In the genomic region with DNA sequence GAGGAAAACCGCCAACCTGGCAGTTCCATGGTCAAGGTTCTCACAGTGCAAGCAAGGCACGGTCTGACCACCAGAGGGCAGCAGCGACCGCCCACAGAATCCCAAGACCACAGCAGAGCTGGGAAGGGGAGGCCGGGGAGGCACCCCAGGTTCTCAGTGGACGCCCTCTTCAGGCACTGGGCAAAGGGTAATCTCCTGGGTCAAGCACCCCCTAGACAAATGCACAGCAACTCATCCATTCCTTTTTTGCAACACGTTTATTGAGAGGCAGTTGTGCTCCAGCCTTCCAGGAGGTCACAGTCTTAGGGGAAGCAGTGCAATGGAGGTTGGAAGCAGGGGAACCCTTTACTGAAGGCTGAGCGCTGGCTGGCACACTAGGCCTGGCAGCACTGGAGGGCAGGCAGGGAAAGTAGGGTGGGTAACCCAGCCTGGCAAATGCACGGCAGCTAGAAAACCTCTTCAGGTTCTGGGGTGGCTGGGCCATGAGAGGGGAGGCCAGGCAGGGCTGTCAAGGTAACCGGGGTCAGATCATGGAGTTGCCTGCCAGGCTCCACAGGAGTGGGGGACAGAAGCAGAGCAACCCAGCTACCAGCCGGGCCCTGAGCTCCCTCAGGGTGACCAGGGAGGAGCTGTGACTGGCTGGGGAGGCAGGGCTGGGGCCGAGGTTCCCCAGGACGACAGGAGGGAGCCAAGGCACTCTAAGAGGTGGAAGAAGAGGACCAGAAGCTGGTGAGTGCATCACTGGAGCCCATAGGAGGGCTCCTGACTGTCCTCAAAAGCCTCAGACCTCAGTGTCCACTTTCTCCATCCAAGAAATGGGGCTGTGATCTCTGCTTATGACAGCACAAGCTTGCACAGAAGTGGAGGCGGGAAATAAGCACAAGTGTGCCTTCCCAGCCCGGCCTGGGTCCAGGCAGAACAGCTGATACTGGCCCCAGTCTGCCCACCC, we compare ENCODE assay signal across 8 cellular contexts. TPM values are rescaled to one million over a fixed set of nuclear protein-coding genes. Genes with fewer than 3 reads are reported as not detected.
DNase-seq lines count a peak whose midpoint lies in the region; ATAC-seq and TF ChIP-seq lines count a peak whose summit lies in the region.

No MANE protein-coding gene starts in this region.

- TF ChIP-seq CTCF in CD8-positive, alpha-beta T cell (IDR thresholded peaks at IDR 0.05) = peak; percentile 70
- peak; percentile 94 for TF ChIP-seq CTCF in H9 (conservative IDR thresholded peaks at IDR 0.05)

- no peaks in the 10 kb centered on the region for H3K79me1 ChIP-seq in H9 (ENCODE audit: insufficient read depth, low read depth, low read length, poor library complexity, severe bottlenecking)

- H2BK120ac ChIP-seq in H9 (ENCODE audit: low read depth, low read length, poor library complexity, severe bottlenecking) = no peak overlapping the region

- H2AK5ac ChIP-seq in H9 (ENCODE audit: insufficient read length, low read length) = no peak overlapping the region

- no peak overlapping the region for H3K23ac ChIP-seq in H9 (ENCODE audit: insufficient read length, low read depth, low read length)

- H3K27me3 Mint-ChIP-seq in CD8-positive, alpha-beta T cell (ENCODE audit: low read depth) = no peaks in the 10 kb centered on the region
- H3K27me3 Mint-ChIP-seq in H9 (ENCODE audit: low read depth) = peaks cover 4% of the 10 kb centered on the region
- H3K27me3 Mint-ChIP-seq in activated CD8-positive, alpha-beta T cell treated with anti-CD3 and anti-CD28 coated beads, Interleukin-2, amount 10 ng/mL, durations not matched to agents 7 days and 5 days (ENCODE audit: low read depth) = no peaks in the 10 kb centered on the region

- H2BK12ac ChIP-seq in H9 (ENCODE audit: insufficient read length, low read depth, low read length) = no peak overlapping the region

- H3K9me3 ChIP-seq in CD8-positive, alpha-beta T cell (ENCODE audit: low read length) = no peaks in the 10 kb centered on the region
- no peaks in the 10 kb centered on the region for H3K9me3 ChIP-seq in H9 (ENCODE audit: control insufficient read depth, low read depth, low read length)

- H3K4me1 Mint-ChIP-seq in CD8-positive, alpha-beta T cell (ENCODE audit: low read depth) = peaks cover 59% of the 10 kb centered on the region
- peaks cover 39 to 45% of the 10 kb centered on the region in 2 experiments for H3K4me1 Mint-ChIP-seq in H9
- peaks cover 53% of the 10 kb centered on the region for H3K4me1 Mint-ChIP-seq in activated CD8-positive, alpha-beta T cell treated with anti-CD3 and anti-CD28 coated beads, Interleukin-2, amount 10 ng/mL, durations not matched to agents 7 days and 5 days (ENCODE audit: low read depth)

- peak overlapping the region; percentile 98 for H3K27ac Mint-ChIP-seq in CD8-positive, alpha-beta T cell
- H3K27ac Mint-ChIP-seq in H9 = peak overlapping the region; percentile 58 to 96 (median 78); a peak in 5 of 7 replicates
- peak overlapping the region; percentile 95 for H3K27ac Mint-ChIP-seq in activated CD8-positive, alpha-beta T cell treated with anti-CD3 and anti-CD28 coated beads, Interleukin-2, amount 10 ng/mL, durations not matched to agents 7 days and 5 days

- no peaks in the 10 kb centered on the region for H3K9me3 Mint-ChIP-seq in CD8-positive, alpha-beta T cell
- H3K9me3 Mint-ChIP-seq in H9 = no peaks in the 10 kb centered on the region; a peak in 2 of 5 replicates
- H3K9me3 Mint-ChIP-seq in activated CD8-positive, alpha-beta T cell treated with anti-CD3 and anti-CD28 coated beads, Interleukin-2, amount 10 ng/mL, durations not matched to agents 7 days and 5 days (ENCODE audit: insufficient read depth) = no peaks in the 10 kb centered on the region

- intact Hi-C loops in CD8-positive, alpha-beta T cell (cut with DNase I, micrococcal nuclease) = loop anchor here (1.0 to 10.0 kb wide), 6 partner anchors 8 to 429 kb away; a partner anchor contains a TSS

- peak; percentile 8 for ATAC-seq in CD8-positive, alpha-beta T cell
- ATAC-seq in activated CD8-positive, alpha-beta T cell treated with anti-CD3 and anti-CD28 coated beads, Interleukin-2, amount 10 ng/mL, durations not matched to agents 7 days and 5 days = peak; percentile 7
- no peak for ATAC-seq in HG02610 (IDR thresholded peaks at IDR 0.05; ENCODE audit: unreplicated experiment)

- H3K4me3 Mint-ChIP-seq in CD8-positive, alpha-beta T cell = peak overlapping the region; percentile 89
- peak overlapping the region; percentile 66 to 80 for H3K4me3 Mint-ChIP-seq in H9
- peak overlapping the region; percentile 94 for H3K4me3 Mint-ChIP-seq in activated CD8-positive, alpha-beta T cell treated with anti-CD3 and anti-CD28 coated beads, Interleukin-2, amount 10 ng/mL, durations not matched to agents 7 days and 5 days

- no peak overlapping the region for H2BK20ac ChIP-seq in H9 (ENCODE audit: low read depth, low read length, poor library complexity, severe bottlenecking)

- peak; percentile 75 to 94 (median 82) for DNase-seq in CD8-positive, alpha-beta T cell
- DNase-seq in H9 (peak; percentile 95), NCI-H526 treated with DMSO at 0.1 percent for 48 hours (lab: John Stamatoyannopoulos, UW) (peak; percentile 29), medulla oblongata (ENCODE audit: extremely low spot score) (peak; percentile 94)
- DNase-seq in activated CD8-positive, alpha-beta T cell treated with anti-CD3 and anti-CD28 coated beads, Interleukin-2, amount 10 ng/mL, durations not matched to agents 7 days and 5 days = peak; percentile 88
- DNase-seq in effector CD8-positive, alpha-beta T cell (lab: John Stamatoyannopoulos, UW) = peak; percentile 80
- DNase-seq in stimulated activated CD8-positive, alpha-beta memory T cell treated with anti-CD3 and anti-CD28 coated beads, Interleukin-12 subunit alpha, Interleukin-12 subunit beta, amount 100 ng/mL, for 1 hour (ENCODE audit: low read depth) = peak; percentile 76

- H2BK15ac ChIP-seq in H9 (ENCODE audit: low read depth, low read length) = no peak overlapping the region

- no CpG with 5 or more reads among the region's 15 CpGs for WGBS in H9 (ENCODE audit: extremely low coverage, insufficient read length, low lambda C conversion rate)

- H3K79me2 ChIP-seq in H9 (ENCODE audit: insufficient read depth, low read length) = no peaks in the 10 kb centered on the region

- H4K5ac ChIP-seq in H9 (ENCODE audit: insufficient read length, low read depth, low read length) = no peak overlapping the region

- no peak overlapping the region for H2BK5ac ChIP-seq in H9 (ENCODE audit: insufficient read length, low read length)

- peaks cover 46% of the 10 kb centered on the region for H3K36me3 Mint-ChIP-seq in CD8-positive, alpha-beta T cell
- peaks cover 13 to 36% (median 24%) of the 10 kb centered on the region in 3 experiments; a peak in 5 of 7 replicates for H3K36me3 Mint-ChIP-seq in H9 (ENCODE audit: insufficient read depth in 1 of 3, low read depth in 3 of 3)
- H3K36me3 Mint-ChIP-seq in activated CD8-positive, alpha-beta T cell treated with anti-CD3 and anti-CD28 coated beads, Interleukin-2, amount 10 ng/mL, durations not matched to agents 7 days and 5 days (ENCODE audit: low read depth) = peaks cover 51% of the 10 kb centered on the region

- no peak overlapping the region for H3K56ac ChIP-seq in H9 (ENCODE audit: insufficient read length, low read depth, low read length)

- no peaks in the 10 kb centered on the region for H4K20me1 ChIP-seq in H9 (ENCODE audit: control insufficient read depth, insufficient read depth, insufficient read length)

- H3K14ac ChIP-seq in H9 (ENCODE audit: insufficient read depth, low read length) = no peak overlapping the region

- peak overlapping the region; percentile 34 for H3K4me2 ChIP-seq in H9 (ENCODE audit: insufficient read depth, insufficient read length, low read length)

- POLR2A ChIA-PET in CD8-positive, alpha-beta T cell (lab: Charles Lee) = interaction anchor here (0.9 to 28.4 kb wide), 22 partner anchors 9 to 243 kb away, joined by 3 to 1016 read pairs (median 4); a partner anchor contains a TSS
- POLR2A ChIA-PET in activated CD8-positive, alpha-beta T cell treated with anti-CD3 and anti-CD28 coated beads, Interleukin-2, amount 10 ng/mL, durations not matched to agents 7 days and 5 days (lab: Charles Lee) = interaction anchor here (0.6 to 26.9 kb wide), 10 partner anchors 10 to 395 kb away, joined by 3 to 543 read pairs (median 12); a partner anchor contains a TSS

- peaks cover 17% of the 10 kb centered on the region for H3K23me2 ChIP-seq in H9 (ENCODE audit: insufficient read length, low read depth, low read length, poor library complexity, severe bottlenecking)

- no peak overlapping the region for H2AFZ ChIP-seq in H9 (ENCODE audit: low read length)

- CTCF ChIA-PET in CD8-positive, alpha-beta T cell (lab: Charles Lee) = interaction anchor here (0.7 to 45.9 kb wide), 28 partner anchors 9 to 283 kb away, joined by 3 to 2042 read pairs (median 10); a partner anchor contains a TSS
- CTCF ChIA-PET in activated CD8-positive, alpha-beta T cell treated with anti-CD3 and anti-CD28 coated beads, Interleukin-2, amount 10 ng/mL, durations not matched to agents 7 days and 5 days (lab: Charles Lee) = interaction anchor here (0.6 to 26.5 kb wide), 39 partner anchors 8 to 279 kb away, joined by 3 to 956 read pairs (median 7); a partner anchor contains a TSS

- H3K27ac ChIP-seq in CD8-positive, alpha-beta T cell (ENCODE audit: low read depth, low read length) = peak overlapping the region; percentile 70
- H3K27ac ChIP-seq in H9 (ENCODE audit: insufficient read length, low read depth, low read length) = no peak overlapping the region

- no peak overlapping the region for H4K91ac ChIP-seq in H9 (ENCODE audit: insufficient read length, low read depth, low read length)

- no peak overlapping the region for H3K18ac ChIP-seq in H9 (ENCODE audit: insufficient read length, low read depth, low read length)

- H3K4me3 ChIP-seq in CD8-positive, alpha-beta T cell (ENCODE audit: low read depth, low read length) = no peak overlapping the region

- no peaks in the 10 kb centered on the region for H3K27me3 ChIP-seq in CD8-positive, alpha-beta T cell (ENCODE audit: insufficient read depth, low read length)
- no peaks in the 10 kb centered on the region for H3K27me3 ChIP-seq in H9 (ENCODE audit: insufficient read depth, low read length)

- H3T11ph ChIP-seq in H9 (ENCODE audit: low read length) = no peak overlapping the region

- peaks cover 21% of the 10 kb centered on the region for H3K36me3 ChIP-seq in CD8-positive, alpha-beta T cell (ENCODE audit: insufficient read depth, low read length)

- peaks cover 56% of the 10 kb centered on the region for H3K4me1 ChIP-seq in CD8-positive, alpha-beta T cell (ENCODE audit: insufficient read depth, low read length)
- H3K4me1 ChIP-seq in H9 (ENCODE audit: insufficient read depth, low read length) = peaks cover 4% of the 10 kb centered on the region; the same call in 1 of the 2 replicates

- no peak overlapping the region for H3K4ac ChIP-seq in H9 (ENCODE audit: low read depth, low read length)

- H3K9ac ChIP-seq in H9 (ENCODE audit: extremely low read depth, insufficient read length, low read length) = no peak overlapping the region

- H4K8ac ChIP-seq in H9 (replicated peaks; ENCODE audit: insufficient read length, low read depth, low read length) = no peak overlapping the region

RNA-seq across cellular contexts. Expression of a gene that starts 1.8 kb away (rescaled TPM):
- total RNA-seq in CD8-positive, alpha-beta T cell = 100 to 1,000 TPM; 185 TPM
- total RNA-seq in H9 (2021) = 29.1 and 29.3 TPM in 2 replicates
- total RNA-seq in activated CD8-positive, alpha-beta T cell treated with anti-CD3 and anti-CD28 coated beads, Interleukin-2, amount 10 ng/mL, durations not matched to agents 7 days and 5 days = 100 to 1,000 TPM; 145 to 154 TPM

RNA-seq across cellular contexts. Expression of a gene that starts 8.5 kb away (rescaled TPM):
- total RNA-seq in CD8-positive, alpha-beta T cell = 100 to 1,000 TPM; 181 to 190 TPM
- 38.2 and 40.4 TPM in 2 replicates for total RNA-seq in H9 (2021)
- 10 to 100 TPM; 30.0 to 30.9 TPM for total RNA-seq in activated CD8-positive, alpha-beta T cell treated with anti-CD3 and anti-CD28 coated beads, Interleukin-2, amount 10 ng/mL, durations not matched to agents 7 days and 5 days

Comparison
In these comparisons a context has a peak if more than half of its experiments do, and no peak if none do; other contexts are left out.
1. DNase-seq: peak in every context shown above with its lines; median percentile 95 in H9; 94 in medulla oblongata; 88 in activated CD8-positive, alpha-beta T cell treated with anti-CD3 and anti-CD28 coated beads, Interleukin-2, amount 10 ng/mL, durations not matched to agents 7 days and 5 days; 82 in CD8-positive, alpha-beta T cell; 80 in effector CD8-positive, alpha-beta T cell; 76 in stimulated activated CD8-positive, alpha-beta memory T cell treated with anti-CD3 and anti-CD28 coated beads, Interleukin-12 subunit alpha, Interleukin-12 subunit beta, amount 100 ng/mL, for 1 hour; 29 in NCI-H526 treated with DMSO at 0.1 percent for 48 hours.